ENCODE assay signal across 34 cellular contexts in the genomic region with DNA sequence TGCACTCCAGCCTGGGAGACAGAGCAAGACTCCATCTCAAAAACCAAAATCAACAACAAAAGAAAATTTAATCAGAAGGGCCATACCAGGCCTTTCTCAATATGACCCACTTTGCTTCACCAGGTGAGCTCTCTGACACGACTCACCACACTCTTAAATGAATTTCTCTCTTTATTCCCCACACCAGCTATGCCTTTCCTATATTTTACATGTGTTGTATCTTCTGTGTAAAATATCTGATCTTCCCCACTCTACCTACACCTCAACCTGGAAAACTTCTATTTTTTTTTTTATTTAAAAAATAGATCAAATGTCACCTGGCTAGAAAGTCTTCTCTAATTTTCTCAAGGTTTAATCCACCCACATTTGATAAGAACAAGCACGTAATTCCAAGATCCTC.
"Had no signal": no experiment of that assay in that cellular context is flagged by ENCODE, and none has a peak within 500 bp of the region (broad histone marks: within the 10 kb centered on the region; RNA-seq: fewer than 3 reads in every experiment).

No MANE protein-coding gene starts in this region.

- H3K4me3 ChIP-seq: MG63 had no signal

- H3K9me3 ChIP-seq: MG63 had no signal

- DNase-seq: Karpas-422, Kasumi-1, MG63, MM.1S, MV-4-11, NCI-H1048, NCI-H1092, NCI-H1092 treated with DMSO at 0.1 percent for 48 hours, NCI-H1105, NCI-H1105 treated with DMSO at 0.1 percent for 48 hours, NCI-H1417, NCI-H1417 treated with DMSO at 0.1 percent for 48 hours, NCI-H1436, NCI-H1436 treated with DMSO at 0.1 percent for 48 hours, NCI-H146, NCI-H1694, NCI-H1694 treated with DMSO at 0.1 percent for 48 hours, NCI-H187, NCI-H187 treated with DMSO at 0.1 percent for 48 hours, NCI-H1930, NCI-H2029, NCI-H2029 treated with DMSO at 0.1 percent for 48 hours, NCI-H2081, NCI-H2081 treated with DMSO at 0.1 percent for 48 hours, NCI-H2107, NCI-H2171, NCI-H2171 treated with DMSO at 0.1 percent for 48 hours, NCI-H2227 treated with DMSO at 0.1 percent for 48 hours, NCI-H226, NCI-H345, NCI-H446, NCI-H446 treated with DMSO at 0.1 percent for 48 hours, NCI-H510A, NCI-H510A treated with DMSO at 0.1 percent for 48 hours had no signal

- H3K36me3 ChIP-seq: MG63 had no signal
